Comparison of ENCODE assay signal across 19 cellular contexts in the genomic region with DNA sequence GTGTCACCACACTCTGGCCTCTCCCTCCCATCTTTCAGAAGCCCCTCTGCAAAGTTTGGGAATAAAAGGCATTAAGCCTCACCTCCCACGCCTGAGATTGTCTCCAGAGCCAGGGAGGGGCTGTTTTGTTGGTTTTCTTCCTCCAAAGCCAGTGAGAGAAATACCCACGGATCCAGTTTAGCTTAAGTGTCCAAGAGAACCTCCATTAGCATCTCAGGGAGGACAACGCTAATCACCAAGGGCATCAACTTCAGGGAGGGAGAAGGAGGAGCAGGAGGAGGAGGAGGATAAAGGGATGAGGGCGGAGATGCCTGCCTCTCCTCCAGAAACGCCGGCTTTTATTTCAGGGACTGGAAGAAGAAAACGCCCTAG.
"Had no signal": no experiment of that assay in that cellular context is flagged by ENCODE, and none has a peak within 500 bp of the region (broad histone marks: within the 10 kb centered on the region; RNA-seq: fewer than 3 reads in every experiment).

No MANE protein-coding gene starts in this region.

- H3K27ac ChIP-seq: left lung, right atrium auricular region, spleen, testis, vagina had no signal

- ATAC-seq: left lung, T-helper 17 cell, WTC11 had no signal

- H3K4me1 ChIP-seq: breast epithelium, left lung, right atrium auricular region, spleen, testis, vagina had no signal

- H3K36me3 ChIP-seq: breast epithelium, left lung, right atrium auricular region, spleen, vagina had no signal

- DNase-seq: activated CD4-positive, alpha-beta memory T cell treated with anti-CD3 and anti-CD28 coated beads, Interleukin-2, amount 10 ng/mL, durations not matched to agents 7 days and 5 days; activated CD4-positive, alpha-beta T cell treated with anti-CD3 and anti-CD28 coated beads for 1 hour; activated CD4-positive, alpha-beta T cell treated with anti-CD3 and anti-CD28 coated beads, Interleukin-2, amount 10 ng/mL, durations not matched to agents 7 days and 5 days; activated CD8-positive, alpha-beta memory T cell treated with anti-CD3 and anti-CD28 coated beads, Interleukin-2, amount 50 U/mL, for 48 hours; activated gamma-delta T cell; activated naive CD4-positive, alpha-beta T cell treated with anti-CD3 and anti-CD28 coated beads, Interleukin-2, amount 50 U/mL, for 16 hours; activated T-cell treated with anti-CD3 and anti-CD28 coated beads, Interleukin-2, amount 50 U/mL, for 24 hours; amniotic stem cell; effector CD8-positive, alpha-beta T cell; left lung; spleen; stimulated activated naive CD4-positive, alpha-beta T cell treated with Interleukin-2 at 50 U/mL for 16 hours; T-helper 17 cell; testis had no signal

- H3K9me3 ChIP-seq: testis had no signal

- H3K4me3 ChIP-seq: breast epithelium, left lung, lung, right atrium auricular region, spleen, testis, vagina had no signal

- H3K27me3 ChIP-seq: breast epithelium, left lung, right atrium auricular region, spleen, testis, vagina had no signal
